ENCODE assay signal across 1 cellular context in genomic region chr2:85914525-85914881, GRCh38.
TF ChIP-seq lines count a peak whose summit lies in the region.

No MANE protein-coding gene starts in this region.

TF ChIP-seq in liver, 16 proteins besides CTCF, POLR2A, EP300 and RAD21 (continued from another document):
- TF ChIP-seq REST (IDR thresholded peaks at IDR 0.05): no peak
